13 cellular contexts compared by ENCODE assay signal in genomic region chr9:131419716-131420115, GRCh38. TPM values are rescaled to one million over a fixed set of nuclear protein-coding genes. Genes with fewer than 3 reads are reported as not detected.
A peak's percentile ranks its signal among the peaks of the same experiment; 100 is the strongest.
DNase-seq lines count a peak whose midpoint lies in the region; ATAC-seq and TF ChIP-seq lines count a peak whose summit lies in the region.
"Had no signal": no experiment of that assay in that cellular context is flagged by ENCODE, and none has a peak within 500 bp of the region (broad histone marks: within the 10 kb centered on the region; RNA-seq: fewer than 3 reads in every experiment).

No MANE protein-coding gene starts in this region.

- no peak overlapping the region for H2AFZ ChIP-seq in PC-3 (ENCODE audit: low read length)

- DNase-seq in cardiac muscle cell (ENCODE audit: low read depth in 1 of 2, low spot score in 1 of 2) (no peak), cardiac septum (ENCODE audit: low spot score) (no peak), mesothelial cell of epicardium (ENCODE audit: low spot score in 2 of 2, unreplicated experiment in 2 of 2) (no peak), vagina (ENCODE audit: extremely low spot score in 2 of 2) (no peak), PC-3 (no peak), cerebellar nuclear complex (lab: John Stamatoyannopoulos, UW) (no peak), RKO (ENCODE audit: low spot score) (no peak)
- no peak for DNase-seq in activated naive CD8-positive, alpha-beta T cell treated with anti-CD3 and anti-CD28 coated beads, Interleukin-2, amount 10 ng/mL, durations not matched to agents 7 days and 5 days
- DNase-seq: kidney glomerular epithelial cell; NCI-H1694 treated with DMSO at 0.1 percent for 48 hours; stimulated activated CD4-positive, alpha-beta T cell treated with anti-CD3 and anti-CD28 coated beads, Interleukin-2, amount 100 ng/mL, for 48 hours had no signal

- BruUV-seq in PC-3 (replicated peaks; lab: Mats Ljungman, UMichigan) = no TSS peak

- no peaks in the 10 kb centered on the region for H3K27me3 Mint-ChIP-seq in activated naive CD8-positive, alpha-beta T cell treated with anti-CD3 and anti-CD28 coated beads, Interleukin-2, amount 10 ng/mL, durations not matched to agents 7 days and 5 days
- H3K27me3 Mint-ChIP-seq in mesothelial cell of epicardium (ENCODE audit: low read depth) = no peaks in the 10 kb centered on the region

- no peaks in the 10 kb centered on the region for H3K27me3 ChIP-seq in cardiac muscle cell
- H3K27me3 ChIP-seq in vagina = no peaks in the 10 kb centered on the region
- no peaks in the 10 kb centered on the region for H3K27me3 ChIP-seq in PC-3 (ENCODE audit: low read length)
- H3K27me3 ChIP-seq: ovary, suprapubic skin had no signal

- H3K27ac ChIP-seq in cardiac muscle cell (peak overlapping the region; percentile 78), vagina (peak overlapping the region; percentile 24), PC-3 (ENCODE audit: low read length) (no peak overlapping the region)
- H3K27ac ChIP-seq: ovary had no signal

- POLR2A ChIA-PET in activated naive CD8-positive, alpha-beta T cell treated with anti-CD3 and anti-CD28 coated beads, Interleukin-2, amount 10 ng/mL, durations not matched to agents 7 days and 5 days (lab: Charles Lee) = no interaction called here
- POLR2A ChIA-PET in PC-3 (lab: Charles Lee; ENCODE audit: unreplicated experiment) = no interaction called here

- peaks cover 68% of the 10 kb centered on the region for H3K4me1 ChIP-seq in cardiac muscle cell (ENCODE audit: low read depth)
- peaks cover 98% of the 10 kb centered on the region for H3K4me1 ChIP-seq in vagina
- H3K4me1 ChIP-seq in PC-3 (ENCODE audit: insufficient read depth, low read length) = peaks cover 20% of the 10 kb centered on the region

- H3K79me2 ChIP-seq in PC-3 (ENCODE audit: low read length) = peaks cover 100% of the 10 kb centered on the region

- ATAC-seq in activated naive CD8-positive, alpha-beta T cell treated with anti-CD3 and anti-CD28 coated beads, Interleukin-2, amount 10 ng/mL, durations not matched to agents 7 days and 5 days (ENCODE audit: low read depth) = no peak
- no peak for ATAC-seq in PC-3

- H3K9me3 ChIP-seq in cardiac muscle cell (ENCODE audit: low read depth) (no peaks in the 10 kb centered on the region), vagina (no peaks in the 10 kb centered on the region), PC-3 (ENCODE audit: low read length) (no peaks in the 10 kb centered on the region)
- H3K9me3 ChIP-seq: ovary, suprapubic skin had no signal

- CTCF ChIA-PET in PC-3 (lab: Charles Lee) = no interaction called here

- H3K4me3 ChIP-seq in cardiac muscle cell = no peak overlapping the region
- H3K4me3 ChIP-seq in vagina = no peak overlapping the region
- H3K4me3 ChIP-seq in PC-3 (ENCODE audit: low read length) = no peak overlapping the region
- H3K4me3 ChIP-seq: ovary, suprapubic skin had no signal

- TF ChIP-seq POLR2A in vagina (IDR thresholded peaks at IDR 0.05) = no peak

- peaks cover 26% of the 10 kb centered on the region for H3K36me3 Mint-ChIP-seq in activated naive CD8-positive, alpha-beta T cell treated with anti-CD3 and anti-CD28 coated beads, Interleukin-2, amount 10 ng/mL, durations not matched to agents 7 days and 5 days
- H3K36me3 Mint-ChIP-seq in mesothelial cell of epicardium = peaks cover 9% of the 10 kb centered on the region

- H3K9ac ChIP-seq in PC-3 (ENCODE audit: low read length) = no peak overlapping the region

- intact Hi-C loops in cardiac septum (cut with DNase I) (no loop called here), vagina (cut with DNase I) (no loop called here), PC-3 (cut with micrococcal nuclease) (no loop called here)

- no peak overlapping the region for H3K4me2 ChIP-seq in PC-3 (ENCODE audit: low read length)

- no peaks in the 10 kb centered on the region for H3F3A ChIP-seq in PC-3 (ENCODE audit: low read length, unreplicated experiment)

- no peaks in the 10 kb centered on the region for H3K36me3 ChIP-seq in cardiac muscle cell
- no peaks in the 10 kb centered on the region for H3K36me3 ChIP-seq in vagina
- no peaks in the 10 kb centered on the region for H3K36me3 ChIP-seq in PC-3 (ENCODE audit: low read depth, low read length)
- H3K36me3 ChIP-seq: ovary had no signal

- H3K9me3 Mint-ChIP-seq in activated naive CD8-positive, alpha-beta T cell treated with anti-CD3 and anti-CD28 coated beads, Interleukin-2, amount 10 ng/mL, durations not matched to agents 7 days and 5 days = no peaks in the 10 kb centered on the region
- H3K9me3 Mint-ChIP-seq in mesothelial cell of epicardium = no peaks in the 10 kb centered on the region

- peak overlapping the region; percentile 80 for H3K4me3 Mint-ChIP-seq in activated naive CD8-positive, alpha-beta T cell treated with anti-CD3 and anti-CD28 coated beads, Interleukin-2, amount 10 ng/mL, durations not matched to agents 7 days and 5 days
- H3K4me3 Mint-ChIP-seq in mesothelial cell of epicardium = no peak overlapping the region

- peaks cover 73% of the 10 kb centered on the region for H3K4me1 Mint-ChIP-seq in activated naive CD8-positive, alpha-beta T cell treated with anti-CD3 and anti-CD28 coated beads, Interleukin-2, amount 10 ng/mL, durations not matched to agents 7 days and 5 days
- H3K4me1 Mint-ChIP-seq in mesothelial cell of epicardium = peaks cover 69% of the 10 kb centered on the region

- no peaks in the 10 kb centered on the region for H3K9me2 ChIP-seq in PC-3 (replicated peaks; ENCODE audit: low read length)

- TF ChIP-seq CTCF in cardiac muscle cell (IDR thresholded peaks at IDR 0.05; ENCODE audit: low read depth, low read length) = no peak
- TF ChIP-seq CTCF in mesothelial cell of epicardium (IDR thresholded peaks at IDR 0.05; ENCODE audit: unreplicated experiment) = no peak
- no peak for TF ChIP-seq CTCF in vagina (IDR thresholded peaks at IDR 0.05)
- TF ChIP-seq CTCF in PC-3 (conservative IDR thresholded peaks at IDR 0.05; ENCODE audit: low read depth, low read length) = no peak

- H3K27ac Mint-ChIP-seq in activated naive CD8-positive, alpha-beta T cell treated with anti-CD3 and anti-CD28 coated beads, Interleukin-2, amount 10 ng/mL, durations not matched to agents 7 days and 5 days = peak overlapping the region; percentile 78
- peak overlapping the region; percentile 94 for H3K27ac Mint-ChIP-seq in mesothelial cell of epicardium

- peaks cover 79% of the 10 kb centered on the region for H4K20me1 ChIP-seq in PC-3 (ENCODE audit: low read length)

RNA-seq across cellular contexts. Expression of gene PRRC2B, which starts 25.8 kb away (rescaled TPM):
- total RNA-seq in cardiac muscle cell (166 and 259 TPM in 2 replicates), cardiac septum (151 TPM), mesothelial cell of epicardium (495 to 505 TPM (median 497 TPM) in 3 replicates), vagina (116 TPM), PC-3 (2014; rRNA removed) (46.9 and 64.7 TPM in 2 replicates)
- 71.1 and 112 TPM in 2 replicates for polyA plus RNA-seq in cardiac muscle cell
- total RNA-seq in activated naive CD8-positive, alpha-beta T cell treated with anti-CD3 and anti-CD28 coated beads, Interleukin-2, amount 10 ng/mL, durations not matched to agents 7 days and 5 days = 100 to 1,000 TPM; 300 to 309 TPM
